Comparison of ENCODE assay signal across 8 cellular contexts in the genomic region with DNA sequence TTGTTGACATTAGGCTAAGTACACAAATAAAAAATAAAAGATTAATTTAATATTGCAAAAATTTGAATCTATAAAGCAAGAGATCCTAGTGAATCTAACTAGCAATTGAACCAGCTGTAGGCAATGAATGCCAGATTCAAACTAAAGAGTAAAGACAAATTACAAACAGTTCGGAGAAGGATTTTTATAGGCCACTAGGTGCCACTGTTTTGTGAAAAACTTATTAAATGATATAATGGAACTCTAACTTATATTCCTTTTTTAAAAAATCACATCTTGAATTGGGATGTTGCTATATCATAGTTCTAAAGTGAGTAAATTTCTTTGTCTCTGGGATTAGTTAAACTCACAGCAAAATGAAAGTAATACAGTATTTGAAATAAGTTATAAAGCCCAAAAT. TPM values are rescaled to one million over a fixed set of nuclear protein-coding genes. Genes with fewer than 3 reads are reported as not detected.
DNase-seq lines count a peak whose midpoint lies in the region; ATAC-seq, FAIRE-seq and TF ChIP-seq lines count a peak whose summit lies in the region.

No MANE protein-coding gene starts in this region.

- no peaks in the 10 kb centered on the region for H3K4me1 Mint-ChIP-seq in astrocyte (ENCODE audit: low read depth, unreplicated experiment)
- H3K4me1 Mint-ChIP-seq in activated T-cell treated with anti-CD3 and anti-CD28 coated beads, Interleukin-2, amount 50 U/mL, for 24 hours (ENCODE audit: low read depth): no peaks in the 10 kb centered on the region

- H3K36me3 Mint-ChIP-seq in astrocyte (ENCODE audit: low read depth, unreplicated experiment): no peaks in the 10 kb centered on the region
- no peaks in the 10 kb centered on the region for H3K36me3 Mint-ChIP-seq in activated T-cell treated with anti-CD3 and anti-CD28 coated beads, Interleukin-2, amount 50 U/mL, for 24 hours (ENCODE audit: low read depth)

- no peak for FAIRE-seq in astrocyte (lab: Jason Lieb, UNC)

- no peaks in the 10 kb centered on the region for H3K36me3 ChIP-seq in astrocyte (ENCODE audit: insufficient read depth, low read length)
- no peaks in the 10 kb centered on the region for H3K36me3 ChIP-seq in left lung

- H3K9me3 ChIP-seq in astrocyte (ENCODE audit: insufficient read depth, low read depth, low read length) (no peaks in the 10 kb centered on the region), left lung (no peaks in the 10 kb centered on the region)

- H3K27me3 Mint-ChIP-seq in astrocyte (ENCODE audit: low read depth, unreplicated experiment): no peaks in the 10 kb centered on the region
- no peaks in the 10 kb centered on the region for H3K27me3 Mint-ChIP-seq in activated T-cell treated with anti-CD3 and anti-CD28 coated beads, Interleukin-2, amount 50 U/mL, for 24 hours

- in situ Hi-C loops in ACHN (cut with HindIII; ENCODE audit: low pct_ligation_motif_present, low pct_unique_long_range_greater_than_20kb, low sequenced_read_pairs): no loop called here

- DNase-seq in ACHN (peak; percentile 41), Kasumi-1 (lab: John Stamatoyannopoulos, UW) (peak; percentile 59 to 69), astrocyte (ENCODE audit: low read depth) (no peak), left lung (no peak), NCI-H187 treated with DMSO at 0.1 percent for 48 hours (lab: John Stamatoyannopoulos, UW) (no peak)
- DNase-seq in activated T-cell treated with anti-CD3 and anti-CD28 coated beads, Interleukin-2, amount 50 U/mL, for 24 hours: no peak
- no peak for DNase-seq in stimulated activated CD8-positive, alpha-beta memory T cell treated with anti-CD3 and anti-CD28 coated beads, Interleukin-4, amount 100 ng/mL, for 48 hours

- no peaks in the 10 kb centered on the region for H4K20me1 ChIP-seq in astrocyte (ENCODE audit: insufficient read depth, low read length)

- H3K79me2 ChIP-seq in astrocyte (ENCODE audit: insufficient read depth, low read length): no peaks in the 10 kb centered on the region

- H3K27me3 ChIP-seq in astrocyte (ENCODE audit: insufficient read depth, low read length) (no peaks in the 10 kb centered on the region), left lung (no peaks in the 10 kb centered on the region)

- H3K4me3 Mint-ChIP-seq in astrocyte (ENCODE audit: unreplicated experiment): no peak overlapping the region
- H3K4me3 Mint-ChIP-seq in activated T-cell treated with anti-CD3 and anti-CD28 coated beads, Interleukin-2, amount 50 U/mL, for 24 hours: no peak overlapping the region

- no peak overlapping the region for H3K4me3 ChIP-seq in astrocyte (ENCODE audit: insufficient read depth, low read depth, low read length)
- no peak overlapping the region for H3K4me3 ChIP-seq in left lung

- intact Hi-C loops in left lung (cut with DNase I): no loop called here

- no peak overlapping the region for H3K9ac ChIP-seq in astrocyte (ENCODE audit: low read length)

- ATAC-seq in left lung (peak; percentile 40), HG02678 (IDR thresholded peaks at IDR 0.05; ENCODE audit: unreplicated experiment) (no peak)

- H3K4me1 ChIP-seq in astrocyte (ENCODE audit: insufficient read depth, low read length): no peaks in the 10 kb centered on the region
- no peaks in the 10 kb centered on the region for H3K4me1 ChIP-seq in left lung

- TF ChIP-seq CTCF in astrocyte (IDR thresholded peaks at IDR 0.05; ENCODE audit: insufficient read depth, low read depth, low read length) (peak; percentile 36), left lung (IDR thresholded peaks at IDR 0.05) (no peak)

- no peak overlapping the region for H3K27ac Mint-ChIP-seq in astrocyte (ENCODE audit: unreplicated experiment)
- no peak overlapping the region for H3K27ac Mint-ChIP-seq in activated T-cell treated with anti-CD3 and anti-CD28 coated beads, Interleukin-2, amount 50 U/mL, for 24 hours

- no peaks in the 10 kb centered on the region for H3K9me3 Mint-ChIP-seq in astrocyte (ENCODE audit: unreplicated experiment)
- no peaks in the 10 kb centered on the region for H3K9me3 Mint-ChIP-seq in activated T-cell treated with anti-CD3 and anti-CD28 coated beads, Interleukin-2, amount 50 U/mL, for 24 hours

- H2AFZ ChIP-seq in astrocyte (ENCODE audit: low read depth, low read length): no peak overlapping the region

- no peak overlapping the region for H3K4me2 ChIP-seq in astrocyte (ENCODE audit: low read length)

- H3K27ac ChIP-seq in astrocyte (ENCODE audit: low read depth, low read length) (no peak overlapping the region), left lung (no peak overlapping the region)

RNA-seq across cellular contexts. Expression of a gene that starts 39.1 kb away (rescaled TPM):
- total RNA-seq in astrocyte (32.9 and 35.5 TPM in 2 replicates), left lung (10 to 100 TPM; 27.3 to 32.4 TPM)

Comparison
In these comparisons a context has a peak if more than half of its experiments do, and no peak if none do; other contexts are left out.
1. DNase-seq: peak in ACHN (single experiment) and Kasumi-1 (2 of 2); none in astrocyte (single experiment), left lung (0 of 2), activated T-cell treated with anti-CD3 and anti-CD28 coated beads, Interleukin-2, amount 50 U/mL, for 24 hours (single experiment), NCI-H187 treated with DMSO at 0.1 percent for 48 hours (single experiment) and stimulated activated CD8-positive, alpha-beta memory T cell treated with anti-CD3 and anti-CD28 coated beads, Interleukin-4, amount 100 ng/mL, for 48 hours (single experiment).